Comparison of ENCODE assay signal across 18 cellular contexts in the genomic region with DNA sequence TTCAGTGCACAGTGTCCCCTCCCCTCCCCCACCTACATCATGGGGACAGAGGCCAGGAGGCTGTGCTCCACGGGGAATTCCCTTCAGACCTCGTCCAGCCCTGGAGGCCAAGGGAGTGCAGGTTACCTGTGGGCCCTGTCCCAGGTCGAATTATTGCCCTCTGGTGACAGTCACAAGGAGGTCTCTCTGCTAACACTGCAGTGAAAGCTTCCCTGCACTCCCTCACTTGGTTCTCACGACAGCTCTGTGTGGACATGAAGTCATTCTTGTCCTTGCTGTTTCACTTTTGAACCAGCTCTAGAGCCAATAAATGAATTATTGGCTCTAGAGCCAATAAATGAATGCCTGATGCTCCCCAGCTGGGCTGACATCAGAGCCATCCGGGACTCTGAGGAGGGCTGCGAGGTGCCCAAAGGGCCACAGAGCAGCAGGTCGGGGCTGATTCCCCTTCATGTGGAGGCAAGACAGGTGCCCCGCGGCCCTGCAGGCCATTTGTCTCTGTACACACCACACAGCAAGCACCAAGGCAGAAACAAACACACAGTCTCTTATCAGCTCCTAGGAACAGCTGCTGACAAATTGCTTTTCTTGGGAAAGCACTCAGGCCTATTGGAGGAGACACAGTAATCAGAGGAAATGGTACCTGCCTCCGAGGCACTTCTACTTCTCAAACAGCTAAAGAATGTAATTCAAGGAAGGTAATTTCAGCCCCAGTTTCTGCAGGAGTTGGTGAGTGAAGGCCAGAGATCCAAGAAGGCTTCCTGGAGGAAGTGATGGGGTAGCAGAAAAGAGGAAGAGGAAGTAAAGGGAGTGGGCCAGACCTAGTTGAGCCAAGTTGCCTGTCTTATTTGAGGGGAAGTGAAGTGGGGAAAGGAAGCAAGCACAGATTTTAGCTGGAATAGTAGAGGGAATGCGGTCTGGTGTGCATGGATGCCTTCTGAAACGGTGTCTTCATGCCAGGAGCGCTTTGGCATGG. TPM values are rescaled to one million over a fixed set of nuclear protein-coding genes. Genes with fewer than 3 reads are reported as not detected.
DNase-seq lines count a peak whose midpoint lies in the region; ATAC-seq, FAIRE-seq and TF ChIP-seq lines count a peak whose summit lies in the region.
"Had no signal": no experiment of that assay in that cellular context is flagged by ENCODE, and none has a peak within 500 bp of the region (broad histone marks: within the 10 kb centered on the region; RNA-seq: fewer than 3 reads in every experiment).

No MANE protein-coding gene starts in this region.

- no peaks in the 10 kb centered on the region for H3K27me3 ChIP-seq in parathyroid adenoma (ENCODE audit: control insufficient read depth, insufficient read depth, low read length)
- H3K27me3 ChIP-seq in spleen (replicated peaks in 1 of 7), result no peaks in the 10 kb centered on the region
- H3K27me3 ChIP-seq: BLaER1 had no signal

- TF ChIP-seq POLR2A in GM12891 (IDR thresholded peaks at IDR 0.05; ENCODE audit: low read depth, low read length), result no peak
- TF ChIP-seq POLR2A in spleen (IDR thresholded peaks at IDR 0.05), result no peak

- H3K4me3 ChIP-seq in parathyroid adenoma (ENCODE audit: low read depth, low read length) (no peak overlapping the region), spleen (no peak overlapping the region)
- H3K4me3 ChIP-seq: BLaER1, dorsolateral prefrontal cortex, SJCRH30 had no signal

- peak overlapping the region; percentile 55 for H2AFZ ChIP-seq in parathyroid adenoma

- H3K36me3 ChIP-seq in parathyroid adenoma (ENCODE audit: control insufficient read depth, insufficient read depth, low read length) (no peaks in the 10 kb centered on the region), spleen (no peaks in the 10 kb centered on the region)
- H3K36me3 ChIP-seq: BLaER1, SJCRH30 had no signal

- H3K9me3 ChIP-seq in parathyroid adenoma (ENCODE audit: control insufficient read depth, low read length), result no peaks in the 10 kb centered on the region
- H3K9me3 ChIP-seq in spleen, result no peaks in the 10 kb centered on the region
- H3K9me3 ChIP-seq: BLaER1, SJCRH30 had no signal

- no peak overlapping the region for H3K4me2 ChIP-seq in parathyroid adenoma (ENCODE audit: low read length)
- H3K4me2 ChIP-seq: BLaER1 had no signal

- no peak overlapping the region for H3K9ac ChIP-seq in parathyroid adenoma
- H3K9ac ChIP-seq: BLaER1 had no signal

- H3K79me2 ChIP-seq in parathyroid adenoma, result no peaks in the 10 kb centered on the region

- H3K27ac ChIP-seq in parathyroid adenoma (no peak overlapping the region), spleen (no peak overlapping the region)
- H3K27ac ChIP-seq: BLaER1, dorsolateral prefrontal cortex, SJCRH30 had no signal

- WGBS in spleen, 5 donors, result 55 to 66% (median 59%) methylated on average over 13 of the region's 13 CpGs

- DNase-seq in GM12891 (ENCODE audit: insufficient read length, low spot score) (no peak), NOMO-1 (lab: John Stamatoyannopoulos, UW; ENCODE audit: unreplicated experiment in 2 of 2) (peak; percentile 21 to 42), iPS-NIHi7 (ENCODE audit: extremely low spot score) (peak; percentile 31), spleen (no peak)
- DNase-seq: activated CD8-positive, alpha-beta memory T cell treated with anti-CD3 and anti-CD28 coated beads for 24 hours; activated naive CD4-positive, alpha-beta T cell; dorsolateral prefrontal cortex; NCI-H2029 treated with DMSO at 0.1 percent for 48 hours; NCI-H748 treated with DMSO at 0.1 percent for 48 hours; stimulated activated CD4-positive, alpha-beta T cell treated with anti-CD3 and anti-CD28 coated beads, Interleukin-2, amount 100 ng/mL, for 24 hours; stimulated activated CD8-positive, alpha-beta memory T cell treated with anti-CD3 and anti-CD28 coated beads, Interleukin-4, amount 100 ng/mL, for 48 hours had no signal

- intact Hi-C loops in spleen (cut with DNase I; ENCODE audit: low total_unique reads), result no loop called here

- no peak for ATAC-seq in HG03280 (IDR thresholded peaks at IDR 0.05; ENCODE audit: unreplicated experiment)
- ATAC-seq in GM19324 (IDR thresholded peaks at IDR 0.05; ENCODE audit: low FRiP score, unreplicated experiment), result no peak
- no peak for ATAC-seq in GM19452 (IDR thresholded peaks at IDR 0.05; ENCODE audit: unreplicated experiment)

- peak; percentile 33 for FAIRE-seq in GM12891 (lab: Jason Lieb, UNC)
- FAIRE-seq: urothelium cell line had no signal

- TF ChIP-seq CTCF in parathyroid adenoma (IDR thresholded peaks at IDR 0.05) (no peak), spleen (IDR thresholded peaks at IDR 0.05 in 8 of 11, conservative IDR thresholded peaks at IDR 0.05 in 3 of 11) (no peak)

- H3K4me1 ChIP-seq in parathyroid adenoma (no peaks in the 10 kb centered on the region), spleen (peaks cover 0 to 14% (median 5%) of the 10 kb centered on the region in 6 donors)
- H3K4me1 ChIP-seq: BLaER1, SJCRH30 had no signal

TF ChIP-seq in GM12891, 5 proteins besides CTCF, POLR2A, EP300 and RAD21:
- TF ChIP-seq SPI1 (IDR thresholded peaks at IDR 0.05; ENCODE audit: low read depth, low read length) (peak; percentile 51), PAX5 (IDR thresholded peaks at IDR 0.05; ENCODE audit: insufficient read depth, low read length, severe bottlenecking) (no peak)

RNA-seq across cellular contexts. Expression of gene TBXT, which starts 27.5 kb away (rescaled TPM):
- 14.5 TPM for polyA plus RNA-seq in GM12891 (2012; ENCODE audit: low read depth, missing spikeins)
- total RNA-seq in spleen, result not detected
- under 1 TPM in 2 of 3 donors, not detected in 1; 0.04 to 0.08 TPM for polyA plus RNA-seq in spleen

Comparison
In these comparisons a context has a peak if more than half of its experiments do, and no peak if none do; other contexts are left out.
1. DNase-seq: peak in NOMO-1 (2 of 2) and iPS-NIHi7 (single experiment); none in GM12891 (single experiment) and spleen (single experiment).